30 cellular contexts compared by ENCODE assay signal in the genomic region with DNA sequence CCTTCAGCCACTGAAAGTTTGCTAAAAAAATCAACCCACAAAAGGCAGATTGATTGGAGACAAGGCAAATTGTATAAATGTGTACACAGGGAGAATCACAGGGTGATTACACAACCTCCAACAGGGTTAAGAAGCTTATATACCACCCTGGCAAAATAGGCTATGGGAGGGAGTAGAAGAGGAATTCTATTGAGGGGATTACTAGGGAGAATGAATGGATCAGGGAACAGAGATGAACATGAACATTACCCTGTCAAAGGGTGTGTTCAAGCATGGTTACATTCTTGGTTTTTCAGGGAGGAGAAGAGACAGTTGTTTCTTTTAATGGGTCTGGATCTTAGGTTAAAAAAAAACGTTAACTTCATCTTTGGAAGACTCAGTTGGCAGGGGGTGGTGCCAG. TPM values are rescaled to one million over a fixed set of nuclear protein-coding genes. Genes with fewer than 3 reads are reported as not detected.
"Had no signal": no experiment of that assay in that cellular context is flagged by ENCODE, and none has a peak within 500 bp of the region (broad histone marks: within the 10 kb centered on the region; RNA-seq: fewer than 3 reads in every experiment).

No MANE protein-coding gene starts in this region.

- H3K9me3 ChIP-seq: testis, transverse colon had no signal

- H3K4me3 ChIP-seq: coronary artery, dorsolateral prefrontal cortex, gastrocnemius medialis, testis, transverse colon had no signal

- ATAC-seq: activated T-cell treated with anti-CD3 and anti-CD28 coated beads, Interleukin-2, amount 50 U/mL, for 4 hours; activated T-helper 17 cell treated with anti-CD3 and anti-CD28 coated beads, Interleukin-2, amount 50 U/mL, for 72 hours; gastrocnemius medialis; left ventricle myocardium superior; naive thymus-derived CD4-positive, alpha-beta T cell; right cardiac atrium; stimulated activated naive CD8-positive, alpha-beta T cell treated with anti-CD3 and anti-CD28 coated beads, Interleukin-15, Interleukin-2, amounts not matched to agents 100 U/mL and 50 U/mL, for 24 hours; T-helper 17 cell; WTC11 had no signal

- H3K36me3 ChIP-seq: brain microvascular endothelial cell, gastrocnemius medialis, transverse colon had no signal

- H3K27me3 ChIP-seq: brain microvascular endothelial cell, gastrocnemius medialis, testis had no signal

- H3K27ac ChIP-seq: brain microvascular endothelial cell, coronary artery, dorsolateral prefrontal cortex, gastrocnemius medialis, testis, transverse colon had no signal

- H3K27ac Mint-ChIP-seq: activated CD4-positive, alpha-beta memory T cell treated with anti-CD3 and anti-CD28 coated beads, Interleukin-2, amount 10 ng/mL, durations not matched to agents 7 days and 5 days; activated CD4-positive, alpha-beta T cell treated with anti-CD3 and anti-CD28 coated beads, Interleukin-2, amount 10 ng/mL, durations not matched to agents 7 days and 5 days; activated T-helper 17 cell treated with anti-CD3 and anti-CD28 coated beads, Interleukin-2, amount 50 U/mL, for 72 hours; naive thymus-derived CD4-positive, alpha-beta T cell; T-helper 17 cell; WTC11 had no signal

- DNase-seq: activated CD4-positive, alpha-beta memory T cell treated with anti-CD3 and anti-CD28 coated beads, Interleukin-2, amount 10 ng/mL, durations not matched to agents 7 days and 5 days; activated CD4-positive, alpha-beta T cell treated with anti-CD3 and anti-CD28 coated beads for 1 hour; activated CD4-positive, alpha-beta T cell treated with anti-CD3 and anti-CD28 coated beads, Interleukin-2, amount 10 ng/mL, durations not matched to agents 7 days and 5 days; activated gamma-delta T cell treated with Interleukin-2 at 50 U/mL for 16 hours; activated naive CD4-positive, alpha-beta T cell treated with anti-CD3 and anti-CD28 coated beads, Interleukin-2, amount 50 U/mL, for 16 hours; activated T-cell treated with anti-CD3 and anti-CD28 coated beads, Interleukin-2, amount 50 U/mL, for 4 hours; amniotic stem cell; brain microvascular endothelial cell; dorsolateral prefrontal cortex; effector memory CD4-positive, alpha-beta T cell; erythroblast; gastrocnemius medialis; glutamatergic neuron; islet precursor cell; left ventricle myocardium superior; naive thymus-derived CD4-positive, alpha-beta T cell; nucleus accumbens; right cardiac atrium; stimulated activated CD4-positive, alpha-beta T cell treated with anti-CD3 and anti-CD28 coated beads, Interleukin-4, amount 100 ng/mL, for 1 hour; stimulated activated naive CD8-positive, alpha-beta T cell treated with anti-CD3 and anti-CD28 coated beads, Interleukin-15, Interleukin-2, amounts not matched to agents 100 U/mL and 50 U/mL, for 24 hours; T-helper 17 cell; T1000; testis; transverse colon had no signal

- H3K9me3 Mint-ChIP-seq: activated CD4-positive, alpha-beta memory T cell treated with anti-CD3 and anti-CD28 coated beads, Interleukin-2, amount 10 ng/mL, durations not matched to agents 7 days and 5 days; activated T-cell treated with anti-CD3 and anti-CD28 coated beads, Interleukin-2, amount 50 U/mL, for 4 hours had no signal

- FAIRE-seq: astrocyte had no signal

- H3K4me1 Mint-ChIP-seq: activated T-helper 17 cell treated with anti-CD3 and anti-CD28 coated beads, Interleukin-2, amount 50 U/mL, for 72 hours; T-helper 17 cell had no signal

- H3K4me3 Mint-ChIP-seq: activated CD4-positive, alpha-beta memory T cell treated with anti-CD3 and anti-CD28 coated beads, Interleukin-2, amount 10 ng/mL, durations not matched to agents 7 days and 5 days; activated CD4-positive, alpha-beta T cell treated with anti-CD3 and anti-CD28 coated beads, Interleukin-2, amount 10 ng/mL, durations not matched to agents 7 days and 5 days; activated T-cell treated with anti-CD3 and anti-CD28 coated beads, Interleukin-2, amount 50 U/mL, for 4 hours; activated T-helper 17 cell treated with anti-CD3 and anti-CD28 coated beads, Interleukin-2, amount 50 U/mL, for 72 hours; naive thymus-derived CD4-positive, alpha-beta T cell; T-helper 17 cell; WTC11 had no signal

- H3K4me1 ChIP-seq: testis had no signal

RNA-seq across cellular contexts. Expression of a gene that starts 39.8 kb away (rescaled TPM):
- total RNA-seq: activated CD4-positive, alpha-beta memory T cell treated with anti-CD3 and anti-CD28 coated beads, Interleukin-2, amount 10 ng/mL, durations not matched to agents 7 days and 5 days; activated CD4-positive, alpha-beta T cell treated with anti-CD3 and anti-CD28 coated beads, Interleukin-2, amount 10 ng/mL, durations not matched to agents 7 days and 5 days; left ventricle myocardium superior; lung microvascular endothelial cell; right cardiac atrium; skeletal muscle tissue had no signal
- polyA plus RNA-seq: naive thymus-derived CD4-positive, alpha-beta T cell; right cardiac atrium had no signal
